Comparison of ENCODE assay signal across 15 cellular contexts in the genomic region with DNA sequence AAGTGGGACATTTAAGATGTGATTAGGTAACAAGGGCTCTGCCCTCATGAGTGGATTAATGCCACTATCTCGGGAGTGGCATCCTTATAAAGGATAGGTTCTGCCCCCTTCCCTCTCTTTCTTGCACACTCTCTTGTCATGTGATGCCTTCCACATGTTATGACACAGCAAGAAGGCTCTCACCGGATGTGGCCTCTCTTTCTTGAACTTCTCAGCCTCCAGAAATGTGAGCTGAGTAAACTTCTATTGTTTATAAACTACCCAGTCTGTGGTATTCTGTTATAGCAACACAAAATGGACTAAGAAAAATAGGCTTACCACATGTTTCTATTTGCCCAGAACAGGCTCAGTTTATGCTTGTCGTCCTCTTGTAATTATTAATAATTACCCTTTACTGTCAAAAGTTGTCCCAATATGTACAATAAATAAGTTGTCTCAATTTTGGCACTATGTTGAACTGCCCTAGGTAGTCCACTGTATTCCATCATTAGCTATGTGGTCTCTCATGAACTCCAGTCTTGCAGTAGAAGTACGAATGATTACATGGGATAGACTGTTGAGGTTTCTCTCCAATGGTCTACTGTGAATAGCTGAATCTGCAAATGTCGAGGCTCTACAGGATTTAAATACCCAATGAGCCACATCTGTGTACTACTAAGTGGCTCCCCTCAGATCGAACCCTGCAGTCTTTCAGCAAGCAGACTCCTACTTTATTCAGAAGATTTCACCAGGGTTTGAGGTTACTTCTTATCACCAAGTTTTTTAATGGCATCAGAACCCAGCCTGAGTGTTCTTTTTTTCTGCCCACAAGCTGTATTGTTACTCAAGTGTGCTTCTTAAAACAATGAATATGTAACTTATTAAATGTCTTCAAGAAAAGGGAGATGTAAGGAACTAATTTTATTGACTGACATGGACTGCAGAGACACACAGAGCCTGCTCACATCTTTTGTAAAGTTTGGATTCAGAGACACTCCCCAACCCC.
DNase-seq lines count a peak whose midpoint lies in the region; ATAC-seq and TF ChIP-seq lines count a peak whose summit lies in the region.
"Had no signal": no experiment of that assay in that cellular context is flagged by ENCODE, and none has a peak within 500 bp of the region (broad histone marks: within the 10 kb centered on the region; RNA-seq: fewer than 3 reads in every experiment).

No MANE protein-coding gene starts in this region.

- no peaks in the 10 kb centered on the region for H3K9me2 ChIP-seq in hepatocyte (replicated peaks; ENCODE audit: insufficient read depth)

- no peaks in the 10 kb centered on the region for H3K4me1 Mint-ChIP-seq in activated T-cell treated with anti-CD3 and anti-CD28 coated beads, Interleukin-2, amount 50 U/mL, for 4 hours (ENCODE audit: low read depth)
- H3K4me1 Mint-ChIP-seq in T-helper 17 cell: peaks cover 2% of the 10 kb centered on the region

- H3K27ac ChIP-seq in KOPT-K1 (ENCODE audit: low read depth, low read length, poor library complexity, severe bottlenecking) (peak overlapping the region; percentile 2), hepatocyte (peak overlapping the region; percentile 3), SJCRH30 (no peak overlapping the region)
- H3K27ac ChIP-seq: psoas muscle had no signal

- H3K27ac Mint-ChIP-seq in T-helper 17 cell: no peak overlapping the region
- H3K27ac Mint-ChIP-seq: stimulated activated naive CD8-positive, alpha-beta T cell treated with anti-CD3 and anti-CD28 coated beads, Interleukin-15, Interleukin-2, amounts not matched to agents 100 ng/mL and 50 ng/mL, for 24 hours had no signal

- no peak for TF ChIP-seq CTCF in BJ (IDR thresholded peaks at IDR 0.05; ENCODE audit: insufficient read depth, low read depth, low read length)
- no peak for TF ChIP-seq CTCF in astrocyte of the spinal cord (IDR thresholded peaks at IDR 0.05; ENCODE audit: low read depth, low read length)
- no peak for TF ChIP-seq CTCF in hepatocyte (IDR thresholded peaks at IDR 0.05; ENCODE audit: poor library complexity)

- no peaks in the 10 kb centered on the region for H3K27me3 Mint-ChIP-seq in activated T-cell treated with anti-CD3 and anti-CD28 coated beads, Interleukin-2, amount 50 U/mL, for 4 hours (ENCODE audit: low read depth)
- no peaks in the 10 kb centered on the region for H3K27me3 Mint-ChIP-seq in T-helper 17 cell
- H3K27me3 Mint-ChIP-seq: stimulated activated naive CD8-positive, alpha-beta T cell treated with anti-CD3 and anti-CD28 coated beads, Interleukin-15, Interleukin-2, amounts not matched to agents 100 ng/mL and 50 ng/mL, for 24 hours had no signal

- no peaks in the 10 kb centered on the region for H3K36me3 Mint-ChIP-seq in activated T-cell treated with anti-CD3 and anti-CD28 coated beads, Interleukin-2, amount 50 U/mL, for 4 hours (ENCODE audit: insufficient read depth)
- peaks cover 2% of the 10 kb centered on the region for H3K36me3 Mint-ChIP-seq in T-helper 17 cell (ENCODE audit: low read depth)

- CTCF ChIA-PET in BJ (lab: Yijun Ruan, JAX): no interaction called here

- POLR2A ChIA-PET in BJ (lab: Charles Lee): interaction anchor here (0.6 kb wide), 1 partner anchor 15 kb away, joined by 4 read pairs; no protein-coding TSS in a partner anchor

- DNase-seq in BJ (ENCODE audit: low read depth) (peak; percentile 28), astrocyte of the spinal cord (ENCODE audit: low read depth, low spot score) (peak; percentile 83), hepatocyte (ENCODE audit: low spot score) (no peak), SJCRH30 (no peak), T-helper 17 cell (no peak)
- DNase-seq in activated T-cell treated with anti-CD3 and anti-CD28 coated beads, Interleukin-2, amount 50 U/mL, for 4 hours: no peak
- DNase-seq: C1 segment of cervical spinal cord; NCI-H1417; NCI-H524 treated with DMSO at 0.1 percent for 48 hours; psoas muscle; SHP77; stimulated activated CD4-positive, alpha-beta T cell treated with anti-CD3 and anti-CD28 coated beads, Interleukin-4, amount 100 ng/mL, for 24 hours had no signal

- no peak overlapping the region for H3K4me3 Mint-ChIP-seq in activated T-cell treated with anti-CD3 and anti-CD28 coated beads, Interleukin-2, amount 50 U/mL, for 4 hours
- H3K4me3 Mint-ChIP-seq in T-helper 17 cell: no peak overlapping the region
- H3K4me3 Mint-ChIP-seq: stimulated activated naive CD8-positive, alpha-beta T cell treated with anti-CD3 and anti-CD28 coated beads, Interleukin-15, Interleukin-2, amounts not matched to agents 100 ng/mL and 50 ng/mL, for 24 hours had no signal

- no peak overlapping the region for H3K4me2 ChIP-seq in hepatocyte

- H3K36me3 ChIP-seq in BJ (ENCODE audit: control insufficient read depth, insufficient read depth, low read length) (no peaks in the 10 kb centered on the region), KOPT-K1 (ENCODE audit: insufficient read depth, low read length) (no peaks in the 10 kb centered on the region), hepatocyte (replicated peaks; ENCODE audit: insufficient read depth, low read depth) (no peaks in the 10 kb centered on the region), SJCRH30 (no peaks in the 10 kb centered on the region)

- H2AFZ ChIP-seq in hepatocyte: no peak overlapping the region

- in situ Hi-C loops in astrocyte of the spinal cord (cut with HindIII; ENCODE audit: low sequenced_read_pairs): no loop called here

- H3K4me1 ChIP-seq in hepatocyte (ENCODE audit: insufficient read depth): no peaks in the 10 kb centered on the region
- peaks cover 4% of the 10 kb centered on the region; the same call in 1 of the 2 replicates for H3K4me1 ChIP-seq in SJCRH30
- H3K4me1 ChIP-seq: psoas muscle had no signal

- H3K9me3 Mint-ChIP-seq in activated T-cell treated with anti-CD3 and anti-CD28 coated beads, Interleukin-2, amount 50 U/mL, for 4 hours: no peaks in the 10 kb centered on the region

- 65% methylated on average over 6 of the region's 6 CpGs for WGBS in hepatocyte (ENCODE audit: low lambda C conversion rate, missing lambda C conversion rate)

- no peaks in the 10 kb centered on the region for H3K27me3 ChIP-seq in BJ (ENCODE audit: control insufficient read depth, insufficient read depth, low read length)
- H3K27me3 ChIP-seq in hepatocyte: no peaks in the 10 kb centered on the region
- no peaks in the 10 kb centered on the region for H3K27me3 ChIP-seq in SJCRH30

- no peak for ATAC-seq in HG02884 (IDR thresholded peaks at IDR 0.05; ENCODE audit: unreplicated experiment)
- no peak for ATAC-seq in activated T-cell treated with anti-CD3 and anti-CD28 coated beads, Interleukin-2, amount 50 U/mL, for 4 hours
- ATAC-seq in T-helper 17 cell: no peak
- ATAC-seq: psoas muscle had no signal

- H3K4me3 ChIP-seq in BJ (ENCODE audit: low read depth, low read length) (no peak overlapping the region), astrocyte of the spinal cord (ENCODE audit: low read depth, low read length) (no peak overlapping the region), hepatocyte (no peak overlapping the region), SJCRH30 (no peak overlapping the region)
- H3K4me3 ChIP-seq: psoas muscle had no signal

- no peaks in the 10 kb centered on the region for H4K20me1 ChIP-seq in hepatocyte (ENCODE audit: insufficient read depth, poor library complexity, severe bottlenecking)

- H3K9me3 ChIP-seq in KOPT-K1 (ENCODE audit: insufficient read depth, low read length, poor library complexity, severe bottlenecking): no peaks in the 10 kb centered on the region
- no peaks in the 10 kb centered on the region for H3K9me3 ChIP-seq in hepatocyte (ENCODE audit: low read depth)
- no peaks in the 10 kb centered on the region for H3K9me3 ChIP-seq in SJCRH30 (replicated peaks)
- H3K9me3 ChIP-seq in T-helper 17 cell (ENCODE audit: control insufficient read depth, low read length, poor library complexity, severe bottlenecking): no peaks in the 10 kb centered on the region
- H3K9me3 ChIP-seq: psoas muscle had no signal

- H3K79me2 ChIP-seq in hepatocyte: no peaks in the 10 kb centered on the region

Comparison
In these comparisons a context has a peak if more than half of its experiments do, and no peak if none do; other contexts are left out.
1. DNase-seq: peak in BJ (single experiment) and astrocyte of the spinal cord (single experiment); none in hepatocyte (single experiment), SJCRH30 (0 of 2), activated T-cell treated with anti-CD3 and anti-CD28 coated beads, Interleukin-2, amount 50 U/mL, for 4 hours (single experiment) and T-helper 17 cell (0 of 3).